Comparison of ENCODE assay signal across 1 cellular context in genomic region chr11:115656684-115657083, GRCh38.
TF ChIP-seq lines count a peak whose summit lies in the region.

No MANE protein-coding gene starts in this region.

TF ChIP-seq in GM23338, 12 proteins besides CTCF, POLR2A, EP300 and RAD21 (continued from another document):
- TF ChIP-seq REST (IDR thresholded peaks at IDR 0.05; ENCODE audit: unreplicated experiment) = no peak
